Comparison of ENCODE assay signal across 15 cellular contexts in the genomic region with DNA sequence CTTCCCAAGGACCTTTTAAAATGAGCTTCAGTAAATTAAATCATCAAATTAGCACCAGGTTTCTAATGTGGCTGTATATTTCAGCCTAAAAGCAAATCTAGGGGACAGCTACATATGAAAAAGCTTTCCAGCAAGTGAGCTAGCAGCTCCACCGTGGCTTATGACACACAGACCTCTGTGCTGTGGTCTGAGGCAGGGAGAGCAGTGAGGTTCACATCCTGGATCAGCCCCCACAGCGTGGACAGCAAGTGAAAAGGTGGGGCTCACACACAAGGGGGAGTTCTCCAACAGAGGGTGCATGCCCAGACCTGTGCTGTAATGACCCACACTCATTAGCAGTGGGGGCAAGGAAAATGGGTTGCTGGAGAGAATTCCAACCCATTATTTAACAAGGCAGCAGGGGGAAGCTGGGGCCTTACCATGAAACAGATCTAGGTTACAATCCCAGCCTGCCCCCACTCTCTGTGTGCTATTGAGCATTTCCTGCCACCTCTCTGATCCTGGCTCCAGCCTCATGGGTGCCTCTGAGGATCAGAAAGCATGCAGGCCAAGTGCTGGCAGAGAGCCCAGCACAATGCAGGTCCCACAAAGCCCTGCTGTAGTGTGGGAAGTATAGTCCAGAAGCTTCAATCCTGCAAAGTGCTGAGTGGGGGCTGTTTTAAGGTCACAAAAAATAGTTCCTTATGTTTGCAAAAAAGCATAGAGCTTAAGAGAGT. TPM values are rescaled to one million over a fixed set of nuclear protein-coding genes. Genes with fewer than 3 reads are reported as not detected.
DNase-seq lines count a peak whose midpoint lies in the region; ATAC-seq and TF ChIP-seq lines count a peak whose summit lies in the region.
"Had no signal": no experiment of that assay in that cellular context is flagged by ENCODE, and none has a peak within 500 bp of the region (broad histone marks: within the 10 kb centered on the region; RNA-seq: fewer than 3 reads in every experiment).

No MANE protein-coding gene starts in this region.

- H3K4me3 ChIP-seq in endodermal cell (ENCODE audit: low read length) = no peak overlapping the region
- H3K4me3 ChIP-seq: GM12878 had no signal

- H3K9me3 ChIP-seq in endodermal cell (ENCODE audit: control insufficient read depth, low read length) = peaks cover 17% of the 10 kb centered on the region

- no peaks in the 10 kb centered on the region for H3K4me1 ChIP-seq in endodermal cell (ENCODE audit: control insufficient read depth, insufficient read depth, low read length)

- H3K9ac ChIP-seq in endodermal cell (ENCODE audit: extremely low read depth, low read length, poor library complexity, severe bottlenecking) = no peak overlapping the region

- intact Hi-C loops in posterior vena cava (cut with DNase I) = no loop called here

- no peaks in the 10 kb centered on the region for H3K27me3 ChIP-seq in endodermal cell (ENCODE audit: control insufficient read depth, insufficient read depth, low read length, poor library complexity, severe bottlenecking)

- in situ Hi-C loops in G401 (cut with HindIII; ENCODE audit: low sequenced_read_pairs) = no loop called here

- H3K27me3 Mint-ChIP-seq in activated CD8-positive, alpha-beta T cell treated with anti-CD3 and anti-CD28 coated beads, Interleukin-2, amount 10 ng/mL, durations not matched to agents 7 days and 5 days (ENCODE audit: low read depth) = peaks cover 19% of the 10 kb centered on the region
- H3K27me3 Mint-ChIP-seq in endodermal cell (ENCODE audit: insufficient read depth) = peaks cover 11% of the 10 kb centered on the region

- no peak overlapping the region for H3K27ac Mint-ChIP-seq in activated CD8-positive, alpha-beta T cell treated with anti-CD3 and anti-CD28 coated beads, Interleukin-2, amount 10 ng/mL, durations not matched to agents 7 days and 5 days
- H3K27ac Mint-ChIP-seq in endodermal cell = no peak overlapping the region
- H3K27ac Mint-ChIP-seq: B cell; CD8-positive, alpha-beta T cell; H9 had no signal

- POLR2A ChIA-PET in activated CD8-positive, alpha-beta T cell treated with anti-CD3 and anti-CD28 coated beads, Interleukin-2, amount 10 ng/mL, durations not matched to agents 7 days and 5 days (lab: Charles Lee) = no interaction called here

- no peak for TF ChIP-seq CTCF in endodermal cell (conservative IDR thresholded peaks at IDR 0.05)

- peaks cover 6% of the 10 kb centered on the region for H3K9me3 Mint-ChIP-seq in activated CD8-positive, alpha-beta T cell treated with anti-CD3 and anti-CD28 coated beads, Interleukin-2, amount 10 ng/mL, durations not matched to agents 7 days and 5 days (ENCODE audit: insufficient read depth)
- H3K9me3 Mint-ChIP-seq in endodermal cell = peaks cover 16% of the 10 kb centered on the region

- DNase-seq in G401 (ENCODE audit: low spot score) (peak; percentile 65), endodermal cell (no peak), posterior vena cava (ENCODE audit: low spot score) (peak; percentile 65), glomerular visceral epithelial cell (ENCODE audit: extremely low spot score) (no peak)
- DNase-seq in activated CD8-positive, alpha-beta T cell treated with anti-CD3 and anti-CD28 coated beads, Interleukin-2, amount 10 ng/mL, durations not matched to agents 7 days and 5 days = peak; percentile 21
- DNase-seq: CD8-positive, alpha-beta T cell; COR-L47; DMS153; DMS79 treated with DMSO at 0.1 percent for 48 hours; GOT3; H9 had no signal

- no peaks in the 10 kb centered on the region for H3K4me1 Mint-ChIP-seq in activated CD8-positive, alpha-beta T cell treated with anti-CD3 and anti-CD28 coated beads, Interleukin-2, amount 10 ng/mL, durations not matched to agents 7 days and 5 days (ENCODE audit: low read depth)
- H3K4me1 Mint-ChIP-seq in endodermal cell = no peaks in the 10 kb centered on the region
- H3K4me1 Mint-ChIP-seq: B cell had no signal

- H3K27ac ChIP-seq in endodermal cell (ENCODE audit: low read depth, low read length) = peak overlapping the region; percentile 54

- no peaks in the 10 kb centered on the region for H3K36me3 Mint-ChIP-seq in activated CD8-positive, alpha-beta T cell treated with anti-CD3 and anti-CD28 coated beads, Interleukin-2, amount 10 ng/mL, durations not matched to agents 7 days and 5 days (ENCODE audit: low read depth)
- no peaks in the 10 kb centered on the region for H3K36me3 Mint-ChIP-seq in endodermal cell (ENCODE audit: low read depth)
- H3K36me3 Mint-ChIP-seq: CD8-positive, alpha-beta T cell had no signal

- no peak overlapping the region for H3K4me3 Mint-ChIP-seq in activated CD8-positive, alpha-beta T cell treated with anti-CD3 and anti-CD28 coated beads, Interleukin-2, amount 10 ng/mL, durations not matched to agents 7 days and 5 days
- H3K4me3 Mint-ChIP-seq in endodermal cell = no peak overlapping the region
- H3K4me3 Mint-ChIP-seq: B cell; CD8-positive, alpha-beta T cell; H9 had no signal

- no peak for ATAC-seq in activated CD8-positive, alpha-beta T cell treated with anti-CD3 and anti-CD28 coated beads, Interleukin-2, amount 10 ng/mL, durations not matched to agents 7 days and 5 days
- ATAC-seq in GM21786 (IDR thresholded peaks at IDR 0.05; ENCODE audit: unreplicated experiment) (no peak), GM18520 (IDR thresholded peaks at IDR 0.05; ENCODE audit: unreplicated experiment) (no peak)
- ATAC-seq: CD8-positive, alpha-beta T cell; GM12878 had no signal

- CTCF ChIA-PET in activated CD8-positive, alpha-beta T cell treated with anti-CD3 and anti-CD28 coated beads, Interleukin-2, amount 10 ng/mL, durations not matched to agents 7 days and 5 days (lab: Charles Lee) = interaction anchor here (1.1 kb wide), 1 partner anchor 15 kb away, joined by 3 read pairs; no protein-coding TSS in a partner anchor

- WGBS in endodermal cell (ENCODE audit: insufficient coverage in 1 of 2, insufficient read length in 1 of 2), 2 experiments = 73 to 79% methylated on average over 2 of the region's 2 CpGs

- no peaks in the 10 kb centered on the region for H3K36me3 ChIP-seq in endodermal cell (ENCODE audit: control insufficient read depth, insufficient read depth, low read length)

RNA-seq across cellular contexts. Expression of a gene that starts 48.2 kb away (rescaled TPM):
- total RNA-seq in G401 (2014; rRNA removed; shearing (Covaris generic)) = 0.12 and 1.6 TPM in 2 replicates
- not detected for total RNA-seq in activated CD8-positive, alpha-beta T cell treated with anti-CD3 and anti-CD28 coated beads, Interleukin-2, amount 10 ng/mL, durations not matched to agents 7 days and 5 days
- total RNA-seq in endodermal cell = under 1 TPM in 1 of 2 donors, not detected in 1; 0.20 TPM
- polyA plus RNA-seq in endodermal cell (2013, experiment 1 of 2) = 0.07 TPM
- polyA plus RNA-seq in endodermal cell (2013, experiment 2 of 2) = not detected
- under 1 TPM; 0.09 to 0.10 TPM for total RNA-seq in posterior vena cava
- total RNA-seq: CD8-positive, alpha-beta T cell had no signal

Comparison
In these comparisons a context has a peak if more than half of its experiments do, and no peak if none do; other contexts are left out.
1. DNase-seq: peak in G401 (single experiment), activated CD8-positive, alpha-beta T cell treated with anti-CD3 and anti-CD28 coated beads, Interleukin-2, amount 10 ng/mL, durations not matched to agents 7 days and 5 days (single experiment) and posterior vena cava (single experiment); none in endodermal cell (single experiment) and glomerular visceral epithelial cell (single experiment).